In genomic region chr15:41666353-41666920, GRCh38 we compare ENCODE assay signal across 1 cellular context.
TF ChIP-seq lines count a peak whose summit lies in the region.

No MANE protein-coding gene starts in this region.

TF ChIP-seq in HEK293, 187 proteins besides CTCF, POLR2A, EP300 and RAD21 (continued from another document):
- no peak for TF ChIP-seq ZNF561 (tag by site-specific recombination; IDR thresholded peaks at IDR 0.05; ENCODE audit: borderline replicate concordance)
- no peak for TF ChIP-seq ZSCAN23 (tag by site-specific recombination; IDR thresholded peaks at IDR 0.05)
- peak; percentile 33; the same call in 1 of the 2 replicates for TF ChIP-seq PRDM6 (tag by site-specific recombination; IDR thresholded peaks at IDR 0.05)
- no peak for TF ChIP-seq ZNF23 (tag by site-specific recombination; IDR thresholded peaks at IDR 0.05; ENCODE audit: borderline replicate concordance)
- no peak for TF ChIP-seq MZF1 (tag by site-specific recombination; IDR thresholded peaks at IDR 0.05; ENCODE audit: borderline replicate concordance)
- TF ChIP-seq SP7 (tag by site-specific recombination; IDR thresholded peaks at IDR 0.05), result peak; percentile 50
- TF ChIP-seq MYNN (tag by site-specific recombination; IDR thresholded peaks at IDR 0.05; ENCODE audit: borderline replicate concordance), result no peak
- TF ChIP-seq ZNF202 (tag by site-specific recombination; IDR thresholded peaks at IDR 0.05; ENCODE audit: borderline replicate concordance), result no peak
- TF ChIP-seq ZBTB20 (tag by site-specific recombination; IDR thresholded peaks at IDR 0.05), result no peak
